ENCODE assay signal across 28 cellular contexts in genomic region chr6:89655122-89655521, GRCh38. TPM values are rescaled to one million over a fixed set of nuclear protein-coding genes. Genes with fewer than 3 reads are reported as not detected.
DNase-seq lines count a peak whose midpoint lies in the region; ATAC-seq and TF ChIP-seq lines count a peak whose summit lies in the region.
"Had no signal": no experiment of that assay in that cellular context is flagged by ENCODE, and none has a peak within 500 bp of the region (broad histone marks: within the 10 kb centered on the region; RNA-seq: fewer than 3 reads in every experiment).

No MANE protein-coding gene starts in this region.

- H3K27ac ChIP-seq in GM23338 (ENCODE audit: low read depth) = peak overlapping the region; percentile 42; the same call in 1 of the 2 replicates
- peak overlapping the region; percentile 61 for H3K27ac ChIP-seq in smooth muscle cell (ENCODE audit: low read depth)
- H3K27ac ChIP-seq: colonic mucosa, parathyroid adenoma, right atrium auricular region, spleen, upper lobe of right lung had no signal

- H4K20me1 ChIP-seq in GM23338 (replicated peaks; ENCODE audit: insufficient read depth) (peaks cover 3% of the 10 kb centered on the region), smooth muscle cell (ENCODE audit: low read depth) (no peaks in the 10 kb centered on the region)

- H3K4me3 Mint-ChIP-seq in GM23338 = no peak overlapping the region
- H3K4me3 Mint-ChIP-seq: activated naive CD4-positive, alpha-beta T cell treated with anti-CD3 and anti-CD28 coated beads, Interleukin-2, amount 10 ng/mL, durations not matched to agents 7 days and 5 days; CD14-positive monocyte; memory B cell; stimulated activated memory B cell treated with anti-CD40 and anti-IgM and Interleukin-4, amounts not matched to agents 10 μg/mL and 1 μg/mL and 100 μg/mL, for 72 hours had no signal

- H3K36me3 ChIP-seq in GM23338 (ENCODE audit: insufficient read depth) (peaks cover 96% of the 10 kb centered on the region), smooth muscle cell (ENCODE audit: low read depth) (peaks cover 7% of the 10 kb centered on the region)

- 93% methylated on average over 2 of the region's 2 CpGs for WGBS in smooth muscle cell (ENCODE audit: low lambda C conversion rate)

- TF ChIP-seq CTCF in GM23338 (conservative IDR thresholded peaks at IDR 0.05; ENCODE audit: low read depth in 2 of 2) (no peak), fibroblast of mammary gland (conservative IDR thresholded peaks at IDR 0.05; ENCODE audit: control insufficient read depth, insufficient read depth, low read depth, low read length) (no peak), smooth muscle cell (IDR thresholded peaks at IDR 0.05; ENCODE audit: borderline replicate concordance, insufficient read depth, poor library complexity, severe bottlenecking) (no peak)

- ATAC-seq in GM23338 (no peak), HG03135 (IDR thresholded peaks at IDR 0.05; ENCODE audit: unreplicated experiment) (no peak), HG02852 (IDR thresholded peaks at IDR 0.05; ENCODE audit: unreplicated experiment) (no peak)
- ATAC-seq: stimulated activated memory B cell treated with anti-CD40 and anti-IgM and Interleukin-4, amounts not matched to agents 10 μg/mL and 1 μg/mL and 100 μg/mL, for 72 hours; upper lobe of right lung had no signal

- no peaks in the 10 kb centered on the region for H3K9me3 Mint-ChIP-seq in GM23338
- H3K9me3 Mint-ChIP-seq: activated naive CD4-positive, alpha-beta T cell treated with anti-CD3 and anti-CD28 coated beads, Interleukin-2, amount 10 ng/mL, durations not matched to agents 7 days and 5 days; CD14-positive monocyte; memory B cell; stimulated activated memory B cell treated with anti-CD40 and anti-IgM and Interleukin-4, amounts not matched to agents 10 μg/mL and 1 μg/mL and 100 μg/mL, for 72 hours had no signal

- no peaks in the 10 kb centered on the region for H3K9me2 ChIP-seq in GM23338 (ENCODE audit: insufficient read depth)

- H3K4me1 Mint-ChIP-seq in GM23338 = no peaks in the 10 kb centered on the region
- H3K4me1 Mint-ChIP-seq: activated naive CD4-positive, alpha-beta T cell treated with anti-CD3 and anti-CD28 coated beads, Interleukin-2, amount 10 ng/mL, durations not matched to agents 7 days and 5 days; CD14-positive monocyte; stimulated activated memory B cell treated with anti-CD40 and anti-IgM and Interleukin-4, amounts not matched to agents 10 μg/mL and 1 μg/mL and 100 μg/mL, for 72 hours had no signal

- DNase-seq in GM23338 (ENCODE audit: low spot score) (no peak), RKO (ENCODE audit: low spot score) (peak; percentile 50), fibroblast of mammary gland (ENCODE audit: low read depth) (peak; percentile 10), smooth muscle cell (lab: John Stamatoyannopoulos, UW; ENCODE audit: unreplicated experiment) (no peak)
- no peak for DNase-seq in activated CD4-positive, CD25-positive, alpha-beta regulatory T cell treated with anti-CD3 and anti-CD28 coated beads, Interleukin-2, amount 50 U/mL, for 72 hours
- DNase-seq: activated naive CD4-positive, alpha-beta T cell treated with anti-CD3 and anti-CD28 coated beads, Interleukin-2, amount 10 ng/mL, durations not matched to agents 7 days and 5 days; amniotic stem cell; colonic mucosa; DMS79; effector CD8-positive, alpha-beta T cell; erythroblast; foreskin fibroblast; NCI-H1105 treated with DMSO at 0.1 percent for 48 hours; NCI-H2081; NCI-H82; Right ventricle myocardium superior; spleen; stimulated activated CD4-positive, alpha-beta T cell treated with anti-CD3 and anti-CD28 coated beads, Interleukin-4, amount 100 ng/mL, for 24 hours; substantia nigra; SW 1271; upper lobe of right lung had no signal

- H3K79me2 ChIP-seq in GM23338 (replicated peaks; ENCODE audit: insufficient read depth) = no peaks in the 10 kb centered on the region
- no peaks in the 10 kb centered on the region for H3K79me2 ChIP-seq in smooth muscle cell (ENCODE audit: low read depth)

- no peak overlapping the region for H3K9ac ChIP-seq in smooth muscle cell (ENCODE audit: low read depth)
- H3K9ac ChIP-seq: parathyroid adenoma had no signal

- no peak overlapping the region for H3K4me3 ChIP-seq in GM23338
- no peak overlapping the region for H3K4me3 ChIP-seq in fibroblast of mammary gland (ENCODE audit: control insufficient read depth, low read depth, low read length)
- no peak overlapping the region for H3K4me3 ChIP-seq in smooth muscle cell
- H3K4me3 ChIP-seq: colonic mucosa, right atrium auricular region, spleen, upper lobe of right lung had no signal

- no peaks in the 10 kb centered on the region for H3K27me3 ChIP-seq in GM23338 (ENCODE audit: insufficient read depth)
- H3K27me3 ChIP-seq in smooth muscle cell (ENCODE audit: low read depth) = no peaks in the 10 kb centered on the region
- H3K27me3 ChIP-seq: colonic mucosa, right atrium auricular region, spleen, upper lobe of right lung had no signal

- H3F3A ChIP-seq in GM23338 (replicated peaks; ENCODE audit: low read depth) (peaks cover 7% of the 10 kb centered on the region; the same call in 1 of the 2 replicates), smooth muscle cell (ENCODE audit: low read depth) (no peaks in the 10 kb centered on the region)

- H3K4me1 ChIP-seq in GM23338 (ENCODE audit: insufficient read depth) (no peaks in the 10 kb centered on the region), smooth muscle cell (ENCODE audit: low read depth) (no peaks in the 10 kb centered on the region)
- H3K4me1 ChIP-seq: colonic mucosa, parathyroid adenoma, right atrium auricular region, spleen, upper lobe of right lung had no signal

- H3K36me3 Mint-ChIP-seq in GM23338 (ENCODE audit: low read depth) = peaks cover 92% of the 10 kb centered on the region

- peaks cover 6% of the 10 kb centered on the region for H3K27me3 Mint-ChIP-seq in GM23338 (ENCODE audit: insufficient read depth, low read depth, poor library complexity)
- H3K27me3 Mint-ChIP-seq: activated naive CD4-positive, alpha-beta T cell treated with anti-CD3 and anti-CD28 coated beads, Interleukin-2, amount 10 ng/mL, durations not matched to agents 7 days and 5 days; memory B cell; stimulated activated memory B cell treated with anti-CD40 and anti-IgM and Interleukin-4, amounts not matched to agents 10 μg/mL and 1 μg/mL and 100 μg/mL, for 72 hours had no signal

- no peak overlapping the region for H3K27ac Mint-ChIP-seq in GM23338
- H3K27ac Mint-ChIP-seq: activated naive CD4-positive, alpha-beta T cell treated with anti-CD3 and anti-CD28 coated beads, Interleukin-2, amount 10 ng/mL, durations not matched to agents 7 days and 5 days; stimulated activated memory B cell treated with anti-CD40 and anti-IgM and Interleukin-4, amounts not matched to agents 10 μg/mL and 1 μg/mL and 100 μg/mL, for 72 hours had no signal

- H3K4me2 ChIP-seq in GM23338 (no peak overlapping the region), smooth muscle cell (no peak overlapping the region)

- no peaks in the 10 kb centered on the region for H3K9me3 ChIP-seq in smooth muscle cell (replicated peaks; ENCODE audit: low read depth)
- H3K9me3 ChIP-seq: colonic mucosa, right atrium auricular region, spleen, upper lobe of right lung had no signal

- no peak overlapping the region for H2AFZ ChIP-seq in GM23338
- no peak overlapping the region for H2AFZ ChIP-seq in smooth muscle cell (ENCODE audit: low read depth)
- H2AFZ ChIP-seq: parathyroid adenoma had no signal

TF ChIP-seq in GM23338, 12 proteins besides CTCF, POLR2A, EP300 and RAD21 (continues in another document):
- TF ChIP-seq ZNF114 (CRISPR knock-in tag; IDR thresholded peaks at IDR 0.05) = no peak
- TF ChIP-seq STAT1 (IDR thresholded peaks at IDR 0.05; ENCODE audit: unreplicated experiment) = no peak
- TF ChIP-seq, protein P1, sequence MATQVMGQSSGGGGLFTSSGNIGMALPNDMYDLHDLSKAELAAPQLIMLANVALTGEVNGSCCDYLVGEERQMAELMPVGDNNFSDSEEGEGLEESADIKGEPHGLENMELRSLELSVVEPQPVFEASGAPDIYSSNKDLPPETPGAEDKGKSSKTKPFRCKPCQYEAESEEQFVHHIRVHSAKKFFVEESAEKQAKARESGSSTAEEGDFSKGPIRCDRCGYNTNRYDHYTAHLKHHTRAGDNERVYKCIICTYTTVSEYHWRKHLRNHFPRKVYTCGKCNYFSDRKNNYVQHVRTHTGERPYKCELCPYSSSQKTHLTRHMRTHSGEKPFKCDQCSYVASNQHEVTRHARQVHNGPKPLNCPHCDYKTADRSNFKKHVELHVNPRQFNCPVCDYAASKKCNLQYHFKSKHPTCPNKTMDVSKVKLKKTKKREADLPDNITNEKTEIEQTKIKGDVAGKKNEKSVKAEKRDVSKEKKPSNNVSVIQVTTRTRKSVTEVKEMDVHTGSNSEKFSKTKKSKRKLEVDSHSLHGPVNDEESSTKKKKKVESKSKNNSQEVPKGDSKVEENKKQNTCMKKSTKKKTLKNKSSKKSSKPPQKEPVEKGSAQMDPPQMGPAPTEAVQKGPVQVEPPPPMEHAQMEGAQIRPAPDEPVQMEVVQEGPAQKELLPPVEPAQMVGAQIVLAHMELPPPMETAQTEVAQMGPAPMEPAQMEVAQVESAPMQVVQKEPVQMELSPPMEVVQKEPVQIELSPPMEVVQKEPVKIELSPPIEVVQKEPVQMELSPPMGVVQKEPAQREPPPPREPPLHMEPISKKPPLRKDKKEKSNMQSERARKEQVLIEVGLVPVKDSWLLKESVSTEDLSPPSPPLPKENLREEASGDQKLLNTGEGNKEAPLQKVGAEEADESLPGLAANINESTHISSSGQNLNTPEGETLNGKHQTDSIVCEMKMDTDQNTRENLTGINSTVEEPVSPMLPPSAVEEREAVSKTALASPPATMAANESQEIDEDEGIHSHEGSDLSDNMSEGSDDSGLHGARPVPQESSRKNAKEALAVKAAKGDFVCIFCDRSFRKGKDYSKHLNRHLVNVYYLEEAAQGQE (IDR thresholded peaks at IDR 0.05; ENCODE audit: unreplicated experiment) = no peak
- TF ChIP-seq CREB1 (CRISPR knock-in tag; IDR thresholded peaks at IDR 0.05; ENCODE audit: low read depth) = no peak
- TF ChIP-seq, protein P2, sequence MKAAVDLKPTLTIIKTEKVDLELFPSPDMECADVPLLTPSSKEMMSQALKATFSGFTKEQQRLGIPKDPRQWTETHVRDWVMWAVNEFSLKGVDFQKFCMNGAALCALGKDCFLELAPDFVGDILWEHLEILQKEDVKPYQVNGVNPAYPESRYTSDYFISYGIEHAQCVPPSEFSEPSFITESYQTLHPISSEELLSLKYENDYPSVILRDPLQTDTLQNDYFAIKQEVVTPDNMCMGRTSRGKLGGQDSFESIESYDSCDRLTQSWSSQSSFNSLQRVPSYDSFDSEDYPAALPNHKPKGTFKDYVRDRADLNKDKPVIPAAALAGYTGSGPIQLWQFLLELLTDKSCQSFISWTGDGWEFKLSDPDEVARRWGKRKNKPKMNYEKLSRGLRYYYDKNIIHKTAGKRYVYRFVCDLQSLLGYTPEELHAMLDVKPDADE (IDR thresholded peaks at IDR 0.05) = no peak
- TF ChIP-seq NANOG (IDR thresholded peaks at IDR 0.05; ENCODE audit: borderline replicate concordance) = no peak
- no peak for TF ChIP-seq EZH2phosphoT487 (IDR thresholded peaks at IDR 0.05; ENCODE audit: unreplicated experiment)
- no peak for TF ChIP-seq EZH2 (IDR thresholded peaks at IDR 0.05; ENCODE audit: low read depth, unreplicated experiment)

RNA-seq across cellular contexts. Expression of gene LYRM2, which starts 16.6 kb away (rescaled TPM):
- 13.0 and 20.3 TPM in 2 replicates for total RNA-seq in GM23338 (2014; rRNA removed; shearing (Covaris generic))
- polyA plus RNA-seq in GM23338 (2016; fragmentation: Nextera tagmentation; extraction: Ambion mirVana) (48.9 and 67.3 TPM in 2 replicates), smooth muscle cell (35.5 and 37.0 TPM in 2 replicates)
- total RNA-seq in smooth muscle cell = 17.9 and 21.9 TPM in 2 replicates

Comparison
In these comparisons a context has a peak if more than half of its experiments do, and no peak if none do; other contexts are left out.
1. DNase-seq: peak in RKO (single experiment) and fibroblast of mammary gland (single experiment); none in GM23338 (single experiment), smooth muscle cell (single experiment) and activated CD4-positive, CD25-positive, alpha-beta regulatory T cell treated with anti-CD3 and anti-CD28 coated beads, Interleukin-2, amount 50 U/mL, for 72 hours (single experiment).